In genomic region chr1:45550401-45551305, GRCh38 we compare ENCODE assay signal across 8 cellular contexts. TPM values are rescaled to one million over a fixed set of nuclear protein-coding genes. Genes with fewer than 3 reads are reported as not detected.
A peak's percentile ranks its signal among the peaks of the same experiment; 100 is the strongest.
DNase-seq lines count a peak whose midpoint lies in the region; ATAC-seq and TF ChIP-seq lines count a peak whose summit lies in the region.

AKR1A1 (plus strand) TSS chr1:45550826; CDS start chr1:45561795, 10,969 bp downstream.

- H3K27me3 ChIP-seq in gastroesophageal sphincter (no peaks in the 10 kb centered on the region), neutrophil (peaks cover 20% of the 10 kb centered on the region)

- no peak for TF ChIP-seq CTCF in HFF-Myc (IDR thresholded peaks at IDR 0.05; ENCODE audit: low read depth, low read length, missing control alignments)
- peak in 3 of 4 experiments; percentile 28 to 38 (median 38) for TF ChIP-seq CTCF in gastroesophageal sphincter (IDR thresholded peaks at IDR 0.05)
- TF ChIP-seq CTCF in neutrophil (IDR thresholded peaks at IDR 0.05): peak; percentile 56

- ATAC-seq in gastroesophageal sphincter: peak; percentile 97

- peak within 1 kb of the TSS; percentile 62 to 94 (median 87) for H3K27ac ChIP-seq in gastroesophageal sphincter
- H3K27ac ChIP-seq in neutrophil: peak within 1 kb of the TSS; percentile 87
- H3K27ac ChIP-seq in substantia nigra (ENCODE audit: low read depth, low read length, poor library complexity, severe bottlenecking): peak within 1 kb of the TSS; percentile 84

- WGBS in gastroesophageal sphincter (ENCODE audit: low coverage in 1 of 2), 2 donors: 0 to 3% methylated on average over 6 to 9 of the region's 47 CpGs

- peak; percentile 19 to 48 for TF ChIP-seq POLR2A in gastroesophageal sphincter (IDR thresholded peaks at IDR 0.05)

- peak within 1 kb of the TSS; percentile 86 for H3K4me3 ChIP-seq in HFF-Myc (replicated peaks; ENCODE audit: low read depth, low read length)
- peak within 1 kb of the TSS; percentile 72 to 74 for H3K4me3 ChIP-seq in gastroesophageal sphincter
- peak within 1 kb of the TSS; percentile 76 to 82 for H3K4me3 ChIP-seq in neutrophil (ENCODE audit: low read depth in 1 of 2, low read length in 1 of 2)

- H3K4me1 ChIP-seq in gastroesophageal sphincter: peaks cover 0 to 32% (median 7%) of the 10 kb centered on the region in 3 donors
- H3K4me1 ChIP-seq in neutrophil (ENCODE audit: control insufficient read depth in 1 of 2, insufficient read depth in 1 of 2, low read depth in 1 of 2, low read length in 1 of 2): peaks cover 19 to 21% of the 10 kb centered on the region in 2 experiments

- TF ChIP-seq EP300 in gastroesophageal sphincter (IDR thresholded peaks at IDR 0.05): no peak

- in situ Hi-C loops in SK-MEL-5 (cut with HindIII; ENCODE audit: low pct_unique_long_range_greater_than_20kb, low sequenced_read_pairs): no loop called here

- DNase-seq in GM04503 (ENCODE audit: low read depth) (peak; percentile 47), HFF-Myc (ENCODE audit: extremely low read depth, low read depth) (peak; percentile 67), NAMALWA (ENCODE audit: low spot score) (peak; percentile 92), SK-MEL-5 (ENCODE audit: low read depth, low spot score) (peak; percentile 87), substantia nigra (lab: John Stamatoyannopoulos, UW) (peak; percentile 51 to 95 (median 79))
- DNase-seq in activated naive CD4-positive, alpha-beta T cell treated with Interleukin-2 at 50 U/mL for 16 hours: peak; percentile 89

- H3K36me3 ChIP-seq in gastroesophageal sphincter (peaks cover 0 to 25% of the 10 kb centered on the region in 2 donors), neutrophil (peaks cover 5% of the 10 kb centered on the region)

- H3K9me3 ChIP-seq in gastroesophageal sphincter: no peaks in the 10 kb centered on the region
- no peaks in the 10 kb centered on the region for H3K9me3 ChIP-seq in neutrophil

RNA-seq across cellular contexts. Expression of gene AKR1A1, which starts in this region (rescaled TPM):
- total RNA-seq in SK-MEL-5 (2014; rRNA removed; shearing (Covaris generic)): 43.9 and 53.3 TPM in 2 replicates
- 58.1 and 60.7 TPM in 2 replicates for polyA plus RNA-seq in SK-MEL-5 (2015; cell fraction: cytosol; rRNA removed)
- 115 and 121 TPM in 2 replicates for polyA plus RNA-seq in SK-MEL-5 (2015; cell fraction: nucleus; rRNA removed)
- 10 to 100 TPM; 43.0 to 56.9 (median 46.5) TPM for total RNA-seq in gastroesophageal sphincter

Comparison
In these comparisons a context has a peak if more than half of its experiments do, and no peak if none do; other contexts are left out.
1. Peak in every context shown above with its lines: DNase-seq, ATAC-seq, H3K4me3 ChIP-seq and H3K27ac ChIP-seq.